Comparison of ENCODE assay signal across 8 cellular contexts in genomic region chr4:4289575-4289929, GRCh38. TPM values are rescaled to one million over a fixed set of nuclear protein-coding genes. Genes with fewer than 3 reads are reported as not detected.
DNase-seq lines count a peak whose midpoint lies in the region; ATAC-seq and TF ChIP-seq lines count a peak whose summit lies in the region.

No MANE protein-coding gene starts in this region.

- no peaks in the 10 kb centered on the region for H3K9me3 Mint-ChIP-seq in central memory CD8-positive, alpha-beta T cell

- no peaks in the 10 kb centered on the region for H3K27me3 Mint-ChIP-seq in central memory CD8-positive, alpha-beta T cell

- peaks cover 2% of the 10 kb centered on the region; the same call in 1 of the 2 replicates for H3K36me3 ChIP-seq in BJ (ENCODE audit: control insufficient read depth, insufficient read depth, low read length)
- H3K36me3 ChIP-seq in muscle layer of colon (ENCODE audit: insufficient read depth, low read length), result peaks cover 16% of the 10 kb centered on the region

- peak overlapping the region; percentile 58 for H3K9ac ChIP-seq in muscle layer of colon (ENCODE audit: low read length)

- peaks cover 26% of the 10 kb centered on the region for H3K36me3 Mint-ChIP-seq in central memory CD8-positive, alpha-beta T cell (ENCODE audit: insufficient read depth)

- peak overlapping the region; percentile 92 for H3K27ac Mint-ChIP-seq in central memory CD8-positive, alpha-beta T cell (ENCODE audit: low read depth)

- peaks cover 21% of the 10 kb centered on the region for H3K4me1 ChIP-seq in muscle layer of colon (ENCODE audit: insufficient read depth, low read length)

- peaks cover 70% of the 10 kb centered on the region for H3K4me1 Mint-ChIP-seq in central memory CD8-positive, alpha-beta T cell

- H3K9me3 ChIP-seq in muscle layer of colon (ENCODE audit: low read length), result no peaks in the 10 kb centered on the region

- TF ChIP-seq CTCF in BJ (IDR thresholded peaks at IDR 0.05; ENCODE audit: insufficient read depth, low read depth, low read length), result no peak
- TF ChIP-seq CTCF in HL-60 (IDR thresholded peaks at IDR 0.05; ENCODE audit: insufficient read depth, low read length), result no peak

- H3K27me3 ChIP-seq in BJ (ENCODE audit: control insufficient read depth, insufficient read depth, low read length) (no peaks in the 10 kb centered on the region), HL-60 (ENCODE audit: insufficient read depth, poor library complexity, severe bottlenecking) (no peaks in the 10 kb centered on the region), muscle layer of colon (ENCODE audit: control insufficient read depth in 1 of 2, insufficient read depth in 2 of 2, low read length in 2 of 2) (no peaks in the 10 kb centered on the region)

- H3K4me3 ChIP-seq in BJ (ENCODE audit: low read depth, low read length), result peak overlapping the region; percentile 93
- peak overlapping the region; percentile 98 for H3K4me3 ChIP-seq in HL-60 (replicated peaks; ENCODE audit: insufficient read depth, low read length)
- peak overlapping the region; percentile 87 to 91 for H3K4me3 ChIP-seq in muscle layer of colon (ENCODE audit: low read depth in 1 of 2, low read length in 2 of 2)

- DNase-seq in BJ (ENCODE audit: low read depth), result no peak
- DNase-seq in HL-60 (ENCODE audit: low read depth in 1 of 2, low spot score in 1 of 2), result no peak
- DNase-seq in central memory CD8-positive, alpha-beta T cell (ENCODE audit: low spot score in 2 of 2), result no peak
- no peak for DNase-seq in NCI-H2171 treated with DMSO at 0.1 percent for 48 hours (lab: John Stamatoyannopoulos, UW)
- DNase-seq in SK-N-DZ (ENCODE audit: low spot score), result no peak
- no peak for DNase-seq in GDM1 (lab: John Stamatoyannopoulos, UW)

- ATAC-seq in GM19438 (IDR thresholded peaks at IDR 0.05; ENCODE audit: low read depth, unreplicated experiment), result peak; percentile 27
- ATAC-seq in central memory CD8-positive, alpha-beta T cell (replicated peaks; ENCODE audit: extremely low read depth, poor library complexity, severe bottlenecking), result peak; percentile 13

- CTCF ChIA-PET in BJ (lab: Yijun Ruan, JAX), result no interaction called here

- POLR2A ChIA-PET in BJ (lab: Charles Lee), result no interaction called here

- H3K4me3 Mint-ChIP-seq in central memory CD8-positive, alpha-beta T cell, result peak overlapping the region; percentile 98

- H3K27ac ChIP-seq in HL-60 (replicated peaks), result peak overlapping the region; percentile 87
- H3K27ac ChIP-seq in muscle layer of colon (ENCODE audit: low read depth, low read length), result peak overlapping the region; percentile 90

RNA-seq across cellular contexts. Expression of gene LYAR, which starts 0.4 kb away (rescaled TPM):
- 2.4 and 4.6 TPM in 2 replicates for polyA plus RNA-seq in BJ (2011; rRNA removed)
- 0.90 and 1.1 TPM in 2 replicates for polyA minus RNA-seq in BJ (2011; rRNA and poly(A)+ RNA removed)
- polyA plus RNA-seq in SK-N-DZ (2014; cell fraction: cytosol; rRNA removed), result 28.7 and 32.0 TPM in 2 replicates
- polyA plus RNA-seq in SK-N-DZ (2014; cell fraction: nucleus; rRNA removed), result 14.4 and 29.7 TPM in 2 replicates

RNA-seq across cellular contexts. Expression of gene ZBTB49, which starts 0.5 kb away (rescaled TPM):
- polyA plus RNA-seq in BJ (2011; rRNA removed), result 1.9 and 2.5 TPM in 2 replicates
- 4.0 and 4.7 TPM in 2 replicates for polyA minus RNA-seq in BJ (2011; rRNA and poly(A)+ RNA removed)
- polyA plus RNA-seq in SK-N-DZ (2014; cell fraction: cytosol; rRNA removed), result 2.9 and 14.0 TPM in 2 replicates
- polyA plus RNA-seq in SK-N-DZ (2014; cell fraction: nucleus; rRNA removed), result 5.2 and 5.8 TPM in 2 replicates

RNA-seq across cellular contexts. Expression of gene TMEM128, which starts 41.5 kb away (rescaled TPM):
- polyA plus RNA-seq in BJ (2011; rRNA removed), result 23.1 and 35.5 TPM in 2 replicates
- polyA minus RNA-seq in BJ (2011; rRNA and poly(A)+ RNA removed), result 5.8 and 7.3 TPM in 2 replicates
- 46.5 and 51.3 TPM in 2 replicates for polyA plus RNA-seq in SK-N-DZ (2014; cell fraction: cytosol; rRNA removed)
- 19.8 and 27.0 TPM in 2 replicates for polyA plus RNA-seq in SK-N-DZ (2014; cell fraction: nucleus; rRNA removed)
